ENCODE assay signal across 21 cellular contexts in the genomic region with DNA sequence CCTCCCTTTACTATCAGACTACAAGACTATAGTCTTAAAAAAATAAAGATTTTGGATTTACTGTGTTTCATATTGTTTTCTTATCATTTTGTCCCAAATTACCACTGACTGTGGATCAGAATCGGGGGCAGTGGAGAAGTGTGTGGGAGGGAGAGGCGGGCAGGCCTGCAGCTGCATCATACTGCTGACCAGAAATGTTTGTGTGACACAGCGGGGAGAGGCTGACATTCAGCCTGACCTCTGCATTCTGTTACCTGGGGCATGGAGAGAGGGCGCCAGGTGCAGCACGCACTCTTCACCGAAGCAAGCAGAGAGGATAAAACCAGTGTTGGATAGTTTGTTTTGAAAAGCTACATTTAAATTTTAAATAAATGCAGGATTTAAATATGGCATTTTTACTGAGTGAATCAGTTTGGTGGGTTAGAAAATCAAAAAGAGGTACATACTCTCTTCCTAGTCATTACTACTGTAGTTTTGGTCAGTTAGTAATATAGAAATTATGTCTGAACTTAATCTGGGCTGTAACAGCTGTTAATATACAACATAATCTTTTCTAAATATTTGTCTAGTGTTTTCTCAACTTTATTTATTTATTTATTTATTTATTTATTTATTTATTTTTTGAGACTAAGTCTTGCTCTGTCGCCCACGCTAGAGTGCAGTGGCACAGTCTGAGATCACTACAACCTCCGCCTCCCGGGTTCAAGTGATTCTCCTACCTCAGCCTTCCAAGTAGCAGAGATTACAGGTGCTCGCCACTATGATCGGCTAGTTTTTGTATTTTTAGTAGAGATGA. TPM values are rescaled to one million over a fixed set of nuclear protein-coding genes. Genes with fewer than 3 reads are reported as not detected.
DNase-seq lines count a peak whose midpoint lies in the region; ATAC-seq, FAIRE-seq and TF ChIP-seq lines count a peak whose summit lies in the region.
"Had no signal": no experiment of that assay in that cellular context is flagged by ENCODE, and none has a peak within 500 bp of the region (broad histone marks: within the 10 kb centered on the region; RNA-seq: fewer than 3 reads in every experiment).

No MANE protein-coding gene starts in this region.

- H2AK5ac ChIP-seq in H1 (ENCODE audit: low read depth, low read length), result no peak overlapping the region

- H4K8ac ChIP-seq in H1 (ENCODE audit: extremely low read depth, insufficient read depth, low read length), result no peak overlapping the region

- H3K79me2 ChIP-seq in H1 (ENCODE audit: control insufficient read depth in 1 of 2, insufficient read depth in 2 of 2, low read length in 2 of 2), result no peaks in the 10 kb centered on the region
- H3K79me2 ChIP-seq in parathyroid adenoma, result no peaks in the 10 kb centered on the region

- TF ChIP-seq POLR2A in H1 (IDR thresholded peaks at IDR 0.05; ENCODE audit: control extremely low read depth in 1 of 2, low read depth in 2 of 2, low read length in 2 of 2), result no peak
- TF ChIP-seq POLR2A in GM18505 (IDR thresholded peaks at IDR 0.05; ENCODE audit: borderline replicate concordance, extremely low read depth, insufficient read depth, insufficient read length), result no peak

- H3K27me3 Mint-ChIP-seq in T-cell, result no peaks in the 10 kb centered on the region
- H3K27me3 Mint-ChIP-seq: B cell; central memory CD8-positive, alpha-beta T cell; effector memory CD8-positive, alpha-beta T cell had no signal

- H3K79me1 ChIP-seq in H1 (ENCODE audit: low read depth, low read length), result no peaks in the 10 kb centered on the region

- H3K27me3 ChIP-seq in H1 (replicated peaks in 1 of 4; ENCODE audit: control insufficient read depth in 3 of 4, extremely low read depth in 1 of 4, insufficient read depth in 3 of 4, low read length in 3 of 4), result no peaks in the 10 kb centered on the region
- no peaks in the 10 kb centered on the region for H3K27me3 ChIP-seq in parathyroid adenoma (ENCODE audit: control insufficient read depth, insufficient read depth, low read length)
- H3K27me3 ChIP-seq: left lung had no signal

- CTCF ChIA-PET in H1 (lab: Charles Lee; ENCODE audit: partially characterized antibody) (interaction anchor here (0.9 to 1.6 kb wide), 3 partner anchors 9 to 83 kb away, joined by 3 to 6 read pairs (median 4); no protein-coding TSS in a partner anchor), T-cell (lab: Charles Lee) (no interaction called here)

- H3K27ac Mint-ChIP-seq in T-cell, result no peak overlapping the region
- H3K27ac Mint-ChIP-seq: B cell; effector memory CD8-positive, alpha-beta T cell had no signal

- H3K4ac ChIP-seq in H1 (replicated peaks; ENCODE audit: insufficient read length, low read depth, low read length), result no peak overlapping the region

- no peak overlapping the region for H3K23ac ChIP-seq in H1 (ENCODE audit: insufficient read length)

- 84% methylated on average over 12 of the region's 12 CpGs; no CpG with 5 or more reads in 1 of the 2 experiments for WGBS in H1 (ENCODE audit: extremely low coverage in 1 of 2, insufficient coverage in 1 of 2, insufficient read length in 1 of 2, insufficient replicate concordance in 2 of 2, low coverage in 1 of 2, low lambda C conversion rate in 2 of 2, missing lambda C conversion rate in 1 of 2), 2 experiments

- H3K4me2 ChIP-seq in H1 (ENCODE audit: insufficient read depth in 1 of 2, low read depth in 2 of 2, low read length in 2 of 2), result peak overlapping the region in 1 of 2 experiments; percentile 5; a peak in 1 of 4 replicates
- H3K4me2 ChIP-seq in parathyroid adenoma (ENCODE audit: low read length), result no peak overlapping the region

- H3K36me3 ChIP-seq in H1 (ENCODE audit: control insufficient read depth in 2 of 4, insufficient read depth in 4 of 4, low read length in 3 of 4) (peaks cover 0 to 10% (median 4%) of the 10 kb centered on the region in 4 experiments; a peak in 3 of 8 replicates), parathyroid adenoma (ENCODE audit: control insufficient read depth, insufficient read depth, low read length) (no peaks in the 10 kb centered on the region)

- ATAC-seq in GM18502 (IDR thresholded peaks at IDR 0.05; ENCODE audit: poor library complexity, unreplicated experiment) (no peak), T-cell (replicated peaks in 1 of 4) (no peak), GM18505 (IDR thresholded peaks at IDR 0.05; ENCODE audit: unreplicated experiment) (no peak)
- ATAC-seq: activated T-cell treated with anti-CD3 and anti-CD28 coated beads, Interleukin-2, amount 50 U/mL, for 4 hours; effector memory CD8-positive, alpha-beta T cell; left lung had no signal

- no peak overlapping the region for H2BK120ac ChIP-seq in H1 (replicated peaks; ENCODE audit: low read depth, low read length)

- H4K5ac ChIP-seq in H1 (ENCODE audit: insufficient read length, low read depth, low read length), result no peak overlapping the region

- no peak overlapping the region for H3K4me3 ChIP-seq in H1 (ENCODE audit: extremely low read depth in 1 of 4, insufficient read depth in 2 of 4, low read depth in 3 of 4, low read length in 4 of 4)
- H3K4me3 ChIP-seq in parathyroid adenoma (ENCODE audit: low read depth, low read length), result no peak overlapping the region
- H3K4me3 ChIP-seq: left lung had no signal

- no peak overlapping the region for H2BK20ac ChIP-seq in H1 (ENCODE audit: low read length)

- H3K4me3 Mint-ChIP-seq in T-cell, result no peak overlapping the region
- H3K4me3 Mint-ChIP-seq: activated T-cell treated with anti-CD3 and anti-CD28 coated beads, Interleukin-2, amount 50 U/mL, for 4 hours; B cell; central memory CD8-positive, alpha-beta T cell; effector memory CD8-positive, alpha-beta T cell had no signal

- no peak overlapping the region; the same call in 1 of the 2 replicates for H3K18ac ChIP-seq in H1 (ENCODE audit: extremely low read depth, low read length)

- H3K9me3 ChIP-seq in H1 (ENCODE audit: insufficient read depth in 2 of 2, low read depth in 1 of 2, low read length in 1 of 2) (no peaks in the 10 kb centered on the region), parathyroid adenoma (ENCODE audit: control insufficient read depth, low read length) (no peaks in the 10 kb centered on the region)
- H3K9me3 ChIP-seq: left lung had no signal

- no peak overlapping the region for H2BK5ac ChIP-seq in H1 (ENCODE audit: low read depth, low read length)

- POLR2A ChIA-PET in H1 (lab: Charles Lee; ENCODE audit: partially characterized antibody), result no interaction called here
- POLR2A ChIA-PET in T-cell (lab: Charles Lee), result interaction anchor here in 1 of 2 donors (0.5 kb wide), 1 partner anchor 14 kb away, joined by 6 read pairs; no protein-coding TSS in a partner anchor

- H3K9ac ChIP-seq in H1 (replicated peaks in 1 of 4; ENCODE audit: extremely low read depth in 1 of 4, low read depth in 3 of 4, low read length in 3 of 4), result no peak overlapping the region
- H3K9ac ChIP-seq in parathyroid adenoma, result no peak overlapping the region

- no peaks in the 10 kb centered on the region for H4K20me1 ChIP-seq in H1 (replicated peaks in 1 of 2; ENCODE audit: control insufficient read depth in 1 of 2, insufficient read depth in 2 of 2, low read length in 2 of 2)

- no peak for FAIRE-seq in H1 (lab: Jason Lieb, UNC)

- no peaks in the 10 kb centered on the region for H3K9me3 Mint-ChIP-seq in T-cell
- H3K9me3 Mint-ChIP-seq: activated T-cell treated with anti-CD3 and anti-CD28 coated beads, Interleukin-2, amount 50 U/mL, for 4 hours; central memory CD8-positive, alpha-beta T cell; effector memory CD8-positive, alpha-beta T cell had no signal

- H4K91ac ChIP-seq in H1 (replicated peaks; ENCODE audit: insufficient read length, low read length), result no peak overlapping the region

- no peaks in the 10 kb centered on the region for H3K4me1 Mint-ChIP-seq in T-cell
- H3K4me1 Mint-ChIP-seq: B cell; central memory CD8-positive, alpha-beta T cell had no signal

- H3K4me1 ChIP-seq in H1 (replicated peaks in 1 of 4; ENCODE audit: control insufficient read depth in 3 of 4, insufficient read depth in 4 of 4, low read length in 3 of 4), result peaks cover 0 to 2% (median under 1%) of the 10 kb centered on the region in 4 experiments; a peak in 2 of 7 replicates
- peaks cover 5% of the 10 kb centered on the region for H3K4me1 ChIP-seq in parathyroid adenoma
- H3K4me1 ChIP-seq: left lung had no signal

- no peak overlapping the region for H2BK15ac ChIP-seq in H1 (ENCODE audit: low read length)

- no peaks in the 10 kb centered on the region for H3K23me2 ChIP-seq in H1 (ENCODE audit: low read depth, low read length)

- TF ChIP-seq RAD21 in H1 (IDR thresholded peaks at IDR 0.05 in 1 of 2, conservative IDR thresholded peaks at IDR 0.05 in 1 of 2; ENCODE audit: low read depth in 2 of 2, low read length in 2 of 2), result no peak

- H2AFZ ChIP-seq in H1 (ENCODE audit: low read length) (no peak overlapping the region), parathyroid adenoma (peak overlapping the region; percentile 65)

- TF ChIP-seq CTCF in H1 (IDR thresholded peaks at IDR 0.05; ENCODE audit: control extremely low read depth in 1 of 3, insufficient read depth in 1 of 3, low read depth in 1 of 3, low read length in 3 of 3) (no peak), parathyroid adenoma (IDR thresholded peaks at IDR 0.05) (no peak)

- H3K56ac ChIP-seq in H1 (replicated peaks; ENCODE audit: insufficient read length, low read depth, low read length), result no peak overlapping the region

- no peak for TF ChIP-seq EP300 in H1 (IDR thresholded peaks at IDR 0.05; ENCODE audit: borderline replicate concordance in 1 of 2, low read depth in 2 of 2, low read length in 2 of 2)

- peaks cover 4% of the 10 kb centered on the region for H3K36me3 Mint-ChIP-seq in T-cell

- peak; percentile 43 for DNase-seq in LHCN-M2 (ENCODE audit: low read depth)
- peak; percentile 90 for DNase-seq in NCI-H748 treated with DMSO at 0.1 percent for 48 hours (lab: John Stamatoyannopoulos, UW)
- DNase-seq in H1 (ENCODE audit: low read depth in 1 of 2, low spot score in 2 of 2), result no peak
- DNase-seq in hepatic stellate cell (ENCODE audit: low spot score), result no peak
- DNase-seq in T-cell, result no peak
- DNase-seq: activated CD4-positive, alpha-beta T cell treated with anti-CD3 and anti-CD28 coated beads, Interleukin-2, amount 50 U/mL, for 1 hour; activated T-cell treated with anti-CD3 and anti-CD28 coated beads, Interleukin-2, amount 50 U/mL, for 4 hours; effector memory CD8-positive, alpha-beta T cell; HCEC 1CT; hippocampal formation; left lung; NCI-H2171; SIG-M5; stimulated activated naive CD4-positive, alpha-beta T cell; T-helper 9 cell; trophoblast cell had no signal

- H2BK12ac ChIP-seq in H1 (ENCODE audit: low read depth, low read length), result no peak overlapping the region

- no peak overlapping the region for H3K14ac ChIP-seq in H1 (ENCODE audit: insufficient read length)

- no peak overlapping the region for H3K27ac ChIP-seq in H1 (ENCODE audit: low read depth, low read length)
- peak overlapping the region; percentile 3 for H3K27ac ChIP-seq in parathyroid adenoma
- H3K27ac ChIP-seq: left lung had no signal

RNA-seq across cellular contexts. Expression of a gene that starts 8.8 kb away (rescaled TPM):
- total RNA-seq in LHCN-M2 (2014; rRNA removed) (21.6 and 26.7 TPM in 2 replicates), T-cell (10 to 100 TPM; 15.2 to 23.0 (median 21.5) TPM)
- 64.1 TPM for polyA plus RNA-seq in LHCN-M2 (2012)
- total RNA-seq in H1 (2021; fragmentation: NEBNext Ultra II Directional; extraction: Animal tissue kit (Norgen Biotek cat#: 25700)), result 36.7 and 36.9 TPM in 2 replicates
- 14.3 and 22.7 TPM in 2 replicates for polyA plus RNA-seq in H1 (2011; rRNA removed)
- polyA plus RNA-seq in H1 (2011; cell fraction: cytosol; rRNA removed), result 20.7 TPM
- 7.9 TPM for polyA plus RNA-seq in H1 (2011; cell fraction: nucleus; rRNA removed)
- polyA plus RNA-seq in H1 (2012, experiment 1 of 2), result 20.4 to 33.0 TPM (median 21.8 TPM) in 4 replicates
- polyA plus RNA-seq in H1 (2012, experiment 2 of 2), result 14.9 TPM
- polyA plus RNA-seq in H1 (2013, experiment 1 of 2), result 35.3 TPM
- 35.1 TPM for polyA plus RNA-seq in H1 (2013, experiment 2 of 2)
- 12.7 and 13.7 TPM in 2 replicates for polyA minus RNA-seq in H1 (2011; rRNA and poly(A)+ RNA removed)
- polyA minus RNA-seq in H1 (2011; cell fraction: cytosol; rRNA and poly(A)+ RNA removed), result 14.7 TPM
- 22.0 TPM for polyA minus RNA-seq in H1 (2011; cell fraction: nucleus; rRNA and poly(A)+ RNA removed)

Comparison
In these comparisons a context has a peak if more than half of its experiments do, and no peak if none do; other contexts are left out.
1. DNase-seq: peak in LHCN-M2 (single experiment) and NCI-H748 treated with DMSO at 0.1 percent for 48 hours (single experiment); none in H1 (0 of 2), hepatic stellate cell (single experiment) and T-cell (0 of 34).